Comparison of ENCODE assay signal across 8 cellular contexts in genomic region chr11:10735532-10736465, GRCh38. TPM values are rescaled to one million over a fixed set of nuclear protein-coding genes. Genes with fewer than 3 reads are reported as not detected.
DNase-seq lines count a peak whose midpoint lies in the region; TF ChIP-seq lines count a peak whose summit lies in the region.

No MANE protein-coding gene starts in this region.

- H3K14ac ChIP-seq in H9 (ENCODE audit: insufficient read depth, low read length): no peak overlapping the region

- no peak overlapping the region for H4K91ac ChIP-seq in H9 (ENCODE audit: insufficient read length, low read depth, low read length)

- peak overlapping the region; percentile 45 for H3K4me3 ChIP-seq in fibroblast of the aortic adventitia (ENCODE audit: low read depth, low read length)

- no peak overlapping the region for H4K5ac ChIP-seq in H9 (ENCODE audit: insufficient read length, low read depth, low read length)

- CTCF ChIA-PET in RWPE1 (lab: Yijun Ruan, JAX): interaction anchor here (0.5 to 1.0 kb wide), 11 partner anchors 27 to 1999 kb away, joined by 3 to 5 read pairs (median 4); no protein-coding TSS in a partner anchor

- no peaks in the 10 kb centered on the region for H4K20me1 ChIP-seq in H9 (ENCODE audit: control insufficient read depth, insufficient read depth, insufficient read length)

- H2AFZ ChIP-seq in H9 (ENCODE audit: low read length): peak overlapping the region; percentile 53

- no peak overlapping the region for H2BK20ac ChIP-seq in H9 (ENCODE audit: low read depth, low read length, poor library complexity, severe bottlenecking)

- H3K79me2 ChIP-seq in H9 (ENCODE audit: insufficient read depth, low read length): no peaks in the 10 kb centered on the region

- H3K79me1 ChIP-seq in H9 (ENCODE audit: insufficient read depth, low read depth, low read length, poor library complexity, severe bottlenecking): no peaks in the 10 kb centered on the region

- POLR2A ChIA-PET in RWPE1 (lab: Yijun Ruan, JAX; ENCODE audit: low non-redundant PET): no interaction called here

- no peaks in the 10 kb centered on the region for H3K4me1 ChIP-seq in H9 (ENCODE audit: insufficient read depth, low read length)

- H3K4me2 ChIP-seq in H9 (ENCODE audit: insufficient read depth, insufficient read length, low read length): peak overlapping the region; percentile 39

- H3K23ac ChIP-seq in H9 (ENCODE audit: insufficient read length, low read depth, low read length): no peak overlapping the region

- H3K36me3 Mint-ChIP-seq in H9 (ENCODE audit: insufficient read depth in 1 of 3, low read depth in 3 of 3) (no peaks in the 10 kb centered on the region; a peak in 1 of 7 replicates), nephron (ENCODE audit: low read depth) (no peaks in the 10 kb centered on the region)

- H3K56ac ChIP-seq in H9 (ENCODE audit: insufficient read length, low read depth, low read length): no peak overlapping the region

- H3K27me3 Mint-ChIP-seq in H9 (ENCODE audit: low read depth) (peaks cover 4% of the 10 kb centered on the region), nephron (ENCODE audit: low read depth) (peaks cover 21% of the 10 kb centered on the region)

- H3K4me3 Mint-ChIP-seq in H9 (peak overlapping the region; percentile 59 to 68), nephron (peak overlapping the region; percentile 67 to 83 (median 71))

- no peak overlapping the region for H2BK12ac ChIP-seq in H9 (ENCODE audit: insufficient read length, low read depth, low read length)

- no peak overlapping the region for H3K9ac ChIP-seq in H9 (ENCODE audit: extremely low read depth, insufficient read length, low read length)

- H3K4ac ChIP-seq in H9 (ENCODE audit: low read depth, low read length): no peak overlapping the region

- H2BK120ac ChIP-seq in H9 (ENCODE audit: low read depth, low read length, poor library complexity, severe bottlenecking): no peak overlapping the region

- H3K18ac ChIP-seq in H9 (ENCODE audit: insufficient read length, low read depth, low read length): no peak overlapping the region

- no peak overlapping the region for H2BK15ac ChIP-seq in H9 (ENCODE audit: low read depth, low read length)

- H2AK5ac ChIP-seq in H9 (ENCODE audit: insufficient read length, low read length): no peak overlapping the region

- H3K4me1 Mint-ChIP-seq in H9 (peaks cover 7 to 12% of the 10 kb centered on the region in 2 experiments), nephron (peaks cover 12% of the 10 kb centered on the region)

- H3K27ac Mint-ChIP-seq in H9 (peak overlapping the region in 2 of 3 experiments; percentile 84 to 90; a peak in 3 of 7 replicates), nephron (peak overlapping the region; percentile 52 to 93 (median 71))

- H3K9me3 Mint-ChIP-seq in H9: no peaks in the 10 kb centered on the region; a peak in 1 of 5 replicates
- no peaks in the 10 kb centered on the region for H3K9me3 Mint-ChIP-seq in nephron

- no peak overlapping the region for H4K8ac ChIP-seq in H9 (replicated peaks; ENCODE audit: insufficient read length, low read depth, low read length)

- WGBS in H9 (ENCODE audit: extremely low coverage, insufficient read length, low lambda C conversion rate): no CpG with 5 or more reads among the region's 20 CpGs

- H3K27ac ChIP-seq in H9 (ENCODE audit: insufficient read length, low read depth, low read length) (no peak overlapping the region), RWPE1 (peak overlapping the region; percentile 29; the same call in 1 of the 2 replicates)

- DNase-seq in ELF-1 (ENCODE audit: low read depth, low spot score) (peak; percentile 97), H9 (peak; percentile 97), LoVo (ENCODE audit: low spot score) (peak; percentile 95), RWPE1 (ENCODE audit: low spot score) (peak; percentile 93), fibroblast of the aortic adventitia (ENCODE audit: low read depth) (peak; percentile 98)
- peak; percentile 80 for DNase-seq in activated T-helper 9 cell treated with anti-CD3 and anti-CD28 coated beads, Interleukin-2, amount 50 U/mL, for 16 hours (ENCODE audit: low read depth)
- peak; percentile 51 to 79 (median 76) for DNase-seq in stimulated activated naive CD4-positive, alpha-beta T cell (lab: John Stamatoyannopoulos, UW)

- no peaks in the 10 kb centered on the region for H3K27me3 ChIP-seq in H9 (ENCODE audit: insufficient read depth, low read length)

- H3K9me3 ChIP-seq in H9 (ENCODE audit: control insufficient read depth, low read depth, low read length): no peaks in the 10 kb centered on the region

- TF ChIP-seq CTCF in H9 (conservative IDR thresholded peaks at IDR 0.05): peak; percentile 99
- peak; percentile 98 for TF ChIP-seq CTCF in RWPE1 (conservative IDR thresholded peaks at IDR 0.05; ENCODE audit: low read depth)
- peak; percentile 97 for TF ChIP-seq CTCF in fibroblast of the aortic adventitia (IDR thresholded peaks at IDR 0.05; ENCODE audit: insufficient read depth, low read length)
- peak; percentile 99 for TF ChIP-seq CTCF in nephron (IDR thresholded peaks at IDR 0.05; ENCODE audit: unreplicated experiment in 3 of 3)

- no peak overlapping the region for H2BK5ac ChIP-seq in H9 (ENCODE audit: insufficient read length, low read length)

- H3T11ph ChIP-seq in H9 (ENCODE audit: low read length): no peak overlapping the region

- H3K23me2 ChIP-seq in H9 (ENCODE audit: insufficient read length, low read depth, low read length, poor library complexity, severe bottlenecking): peaks cover 3% of the 10 kb centered on the region

RNA-seq across cellular contexts. Expression of gene CTR9, which starts 15.2 kb away (rescaled TPM):
- total RNA-seq in H9 (2021): 37.5 and 38.6 TPM in 2 replicates
- total RNA-seq in fibroblast of the aortic adventitia (ENCODE audit: low replicate concordance): 30.5 and 67.5 TPM in 2 replicates

RNA-seq across cellular contexts. Expression of gene IRAG1, which starts 42.2 kb away (rescaled TPM):
- total RNA-seq in H9 (2021) (2.4 and 3.3 TPM in 2 replicates), fibroblast of the aortic adventitia (ENCODE audit: low replicate concordance) (17.6 and 32.0 TPM in 2 replicates)
